25 cellular contexts compared by ENCODE assay signal in genomic region chr4:182107931-182108330, GRCh38.
DNase-seq lines count a peak whose midpoint lies in the region; ATAC-seq, FAIRE-seq and TF ChIP-seq lines count a peak whose summit lies in the region.
"Had no signal": no experiment of that assay in that cellular context is flagged by ENCODE, and none has a peak within 500 bp of the region (broad histone marks: within the 10 kb centered on the region; RNA-seq: fewer than 3 reads in every experiment).

No MANE protein-coding gene starts in this region.

- H3K9ac ChIP-seq in H9 (ENCODE audit: extremely low read depth, insufficient read length, low read length) (no peak overlapping the region), H1 (replicated peaks in 1 of 4; ENCODE audit: extremely low read depth in 1 of 4, low read depth in 3 of 4, low read length in 3 of 4) (no peak overlapping the region), neuronal stem cell (ENCODE audit: low read depth, low read length, poor library complexity) (no peak overlapping the region)
- H3K9ac ChIP-seq: BLaER1 treated with 17β-estradiol and CSF1 and Interleukin-3, amounts not matched to agents 10 nM and 100 nM had no signal

- TF ChIP-seq POLR2A in H1 (IDR thresholded peaks at IDR 0.05; ENCODE audit: control extremely low read depth in 1 of 2, low read depth in 2 of 2, low read length in 2 of 2), result no peak

- POLR2A ChIA-PET in H1 (lab: Charles Lee; ENCODE audit: partially characterized antibody), result no interaction called here
- POLR2A ChIA-PET in OCI-LY7 (lab: Charles Lee), result interaction anchor here (0.8 kb wide), 1 partner anchor 24 kb away, joined by 3 read pairs; no protein-coding TSS in a partner anchor

- no peak overlapping the region for H3K4me3 Mint-ChIP-seq in H9
- H3K4me3 Mint-ChIP-seq in nephron progenitor cell, result no peak overlapping the region
- H3K4me3 Mint-ChIP-seq: CD14-positive monocyte; CD4-positive, alpha-beta T cell; CD8-positive, alpha-beta memory T cell; GM23338 had no signal

- WGBS in H9 (ENCODE audit: extremely low coverage, insufficient read length, low lambda C conversion rate), result no CpG with 5 or more reads among the region's 8 CpGs
- WGBS in H1 (ENCODE audit: extremely low coverage in 1 of 2, insufficient coverage in 1 of 2, insufficient read length in 1 of 2, insufficient replicate concordance in 2 of 2, low coverage in 1 of 2, low lambda C conversion rate in 2 of 2, missing lambda C conversion rate in 1 of 2), 2 experiments, result 83% methylated on average over 8 of the region's 8 CpGs; no CpG with 5 or more reads in 1 of the 2 experiments
- WGBS in neuronal stem cell (ENCODE audit: extremely low coverage in 2 of 2, insufficient read length in 2 of 2, insufficient replicate concordance in 1 of 2), 2 donors, result no CpG with 5 or more reads among the region's 8 CpGs

- H3K18ac ChIP-seq in H9 (ENCODE audit: insufficient read length, low read depth, low read length) (no peak overlapping the region), H1 (ENCODE audit: extremely low read depth, low read length) (no peak overlapping the region), neuronal stem cell (ENCODE audit: low read length) (no peak overlapping the region)

- H3K56ac ChIP-seq in H9 (ENCODE audit: insufficient read length, low read depth, low read length) (no peak overlapping the region), H1 (replicated peaks; ENCODE audit: insufficient read length, low read depth, low read length) (no peak overlapping the region)

- H3K27ac Mint-ChIP-seq in H9, result no peak overlapping the region
- peak overlapping the region; percentile 63 for H3K27ac Mint-ChIP-seq in nephron progenitor cell
- H3K27ac Mint-ChIP-seq: CD14-positive monocyte; CD4-positive, alpha-beta T cell; CD8-positive, alpha-beta memory T cell; GM23338 had no signal

- H3K9me3 ChIP-seq in H9 (ENCODE audit: control insufficient read depth, low read depth, low read length) (no peaks in the 10 kb centered on the region), H1 (ENCODE audit: insufficient read depth in 2 of 2, low read depth in 1 of 2, low read length in 1 of 2) (no peaks in the 10 kb centered on the region), OCI-LY7 (ENCODE audit: low read length) (no peaks in the 10 kb centered on the region), neuronal stem cell (replicated peaks in 1 of 2; ENCODE audit: control insufficient read depth in 2 of 2, insufficient read depth in 1 of 2, low read depth in 1 of 2, low read length in 2 of 2) (no peaks in the 10 kb centered on the region)
- H3K9me3 ChIP-seq: A549; BE2C; BLaER1 treated with 17β-estradiol and CSF1 and Interleukin-3, amounts not matched to agents 10 nM and 100 nM had no signal

- H2BK12ac ChIP-seq in H9 (ENCODE audit: insufficient read length, low read depth, low read length) (no peak overlapping the region), H1 (ENCODE audit: low read depth, low read length) (no peak overlapping the region), neuronal stem cell (ENCODE audit: low read length) (no peak overlapping the region)

- H3T11ph ChIP-seq in H9 (ENCODE audit: low read length), result no peak overlapping the region

- H3K4me3 ChIP-seq in H1 (ENCODE audit: extremely low read depth in 1 of 4, insufficient read depth in 2 of 4, low read depth in 3 of 4, low read length in 4 of 4), result no peak overlapping the region
- no peak overlapping the region for H3K4me3 ChIP-seq in OCI-LY7 (ENCODE audit: low read depth, low read length, poor library complexity, severe bottlenecking)
- H3K4me3 ChIP-seq in neuronal stem cell (ENCODE audit: low read length in 2 of 2), result no peak overlapping the region
- H3K4me3 ChIP-seq: A549; BLaER1 treated with 17β-estradiol and CSF1 and Interleukin-3, amounts not matched to agents 10 nM and 100 nM; GM12878; GM23338 had no signal

- intact Hi-C loops in left cardiac atrium (cut with DNase I), result no loop called here
- intact Hi-C loops in OCI-LY7 (cut with micrococcal nuclease; ENCODE audit: unreplicated experiment), result no loop called here

- H3K27me3 Mint-ChIP-seq in H9 (ENCODE audit: low read depth), result no peaks in the 10 kb centered on the region
- H3K27me3 Mint-ChIP-seq in nephron progenitor cell (ENCODE audit: low read depth, poor library complexity), result peaks cover 7% of the 10 kb centered on the region
- H3K27me3 Mint-ChIP-seq: CD4-positive, alpha-beta T cell; CD8-positive, alpha-beta memory T cell had no signal

- H3K14ac ChIP-seq in H9 (ENCODE audit: insufficient read depth, low read length), result 0 out of 2 replicates have a peak overlapping the region, but pooled peaks have one; percentile 32
- H3K14ac ChIP-seq in H1 (ENCODE audit: insufficient read length), result no peak overlapping the region
- H3K14ac ChIP-seq in neuronal stem cell (ENCODE audit: low read length), result no peak overlapping the region

- H2AFZ ChIP-seq in H9 (ENCODE audit: low read length) (no peak overlapping the region), H1 (ENCODE audit: low read length) (0 out of 2 replicates have a peak overlapping the region, but pooled peaks have one; percentile 37), OCI-LY7 (ENCODE audit: low read length) (no peak overlapping the region), neuronal stem cell (ENCODE audit: low read length) (no peak overlapping the region)

- H3K27me3 ChIP-seq in H9 (ENCODE audit: insufficient read depth, low read length), result no peaks in the 10 kb centered on the region
- no peaks in the 10 kb centered on the region for H3K27me3 ChIP-seq in H1 (replicated peaks in 1 of 4; ENCODE audit: control insufficient read depth in 3 of 4, extremely low read depth in 1 of 4, insufficient read depth in 3 of 4, low read length in 3 of 4)
- no peaks in the 10 kb centered on the region for H3K27me3 ChIP-seq in neuronal stem cell (ENCODE audit: control insufficient read depth in 3 of 3, insufficient read depth in 3 of 3, low read depth in 1 of 3, low read length in 3 of 3)
- H3K27me3 ChIP-seq: BE2C; BLaER1 treated with 17β-estradiol and CSF1 and Interleukin-3, amounts not matched to agents 10 nM and 100 nM had no signal

- H3K79me1 ChIP-seq in H9 (ENCODE audit: insufficient read depth, low read depth, low read length, poor library complexity, severe bottlenecking) (no peaks in the 10 kb centered on the region), H1 (ENCODE audit: low read depth, low read length) (no peaks in the 10 kb centered on the region), neuronal stem cell (ENCODE audit: low read depth, low read length) (no peaks in the 10 kb centered on the region)

- no peak overlapping the region for H3K4me2 ChIP-seq in H9 (ENCODE audit: insufficient read depth, insufficient read length, low read length)
- no peak overlapping the region for H3K4me2 ChIP-seq in H1 (ENCODE audit: insufficient read depth in 1 of 2, low read depth in 2 of 2, low read length in 2 of 2)
- H3K4me2 ChIP-seq in OCI-LY7 (ENCODE audit: low read length), result no peak overlapping the region
- no peak overlapping the region for H3K4me2 ChIP-seq in neuronal stem cell (ENCODE audit: insufficient read depth, low read length, poor library complexity, severe bottlenecking)
- H3K4me2 ChIP-seq: A549; BLaER1 treated with 17β-estradiol and CSF1 and Interleukin-3, amounts not matched to agents 10 nM and 100 nM; GM23338 had no signal

- CTCF ChIA-PET in H1 (lab: Charles Lee; ENCODE audit: partially characterized antibody), result no interaction called here
- CTCF ChIA-PET in OCI-LY7 (lab: Charles Lee; ENCODE audit: unreplicated experiment), result interaction anchor here (0.5 kb wide), 1 partner anchor 35 kb away, joined by 4 read pairs; no protein-coding TSS in a partner anchor

- FAIRE-seq in H1 (lab: Jason Lieb, UNC), result no peak
- FAIRE-seq: A549, D721Med, GM12878, GM19239, H54 had no signal

- H3K9me3 Mint-ChIP-seq in H9 (no peaks in the 10 kb centered on the region), nephron progenitor cell (no peaks in the 10 kb centered on the region)
- H3K9me3 Mint-ChIP-seq: CD4-positive, alpha-beta T cell; GM23338 had no signal

- H3K4ac ChIP-seq in H9 (ENCODE audit: low read depth, low read length) (no peak overlapping the region), H1 (replicated peaks; ENCODE audit: insufficient read length, low read depth, low read length) (no peak overlapping the region), neuronal stem cell (ENCODE audit: low read length) (no peak overlapping the region)

- H3K36me3 ChIP-seq in H1 (ENCODE audit: control insufficient read depth in 2 of 4, insufficient read depth in 4 of 4, low read length in 3 of 4) (no peaks in the 10 kb centered on the region), OCI-LY7 (ENCODE audit: insufficient read depth, low read length) (no peaks in the 10 kb centered on the region), neuronal stem cell (replicated peaks in 1 of 2; ENCODE audit: control insufficient read depth in 2 of 2, insufficient read depth in 2 of 2, low read length in 2 of 2) (no peaks in the 10 kb centered on the region)
- H3K36me3 ChIP-seq: BE2C; BLaER1 treated with 17β-estradiol and CSF1 and Interleukin-3, amounts not matched to agents 10 nM and 100 nM had no signal

- no peak overlapping the region for H2BK120ac ChIP-seq in H9 (ENCODE audit: low read depth, low read length, poor library complexity, severe bottlenecking)
- no peak overlapping the region for H2BK120ac ChIP-seq in H1 (replicated peaks; ENCODE audit: low read depth, low read length)
- H2BK120ac ChIP-seq in neuronal stem cell (ENCODE audit: low read depth, low read length), result no peak overlapping the region

- TF ChIP-seq CTCF in H9 (conservative IDR thresholded peaks at IDR 0.05) (no peak), H1 (IDR thresholded peaks at IDR 0.05; ENCODE audit: control extremely low read depth in 1 of 3, insufficient read depth in 1 of 3, low read depth in 1 of 3, low read length in 3 of 3) (no peak), nephron progenitor cell (IDR thresholded peaks at IDR 0.05) (no peak), OCI-LY7 (conservative IDR thresholded peaks at IDR 0.05; ENCODE audit: low read length) (no peak)

- no TSS peak for BruUV-seq in OCI-LY7 (replicated peaks; lab: Mats Ljungman, UMichigan)

- H2BK5ac ChIP-seq in H9 (ENCODE audit: insufficient read length, low read length), result no peak overlapping the region
- H2BK5ac ChIP-seq in H1 (ENCODE audit: low read depth, low read length), result no peak overlapping the region
- no peak overlapping the region for H2BK5ac ChIP-seq in neuronal stem cell (ENCODE audit: low read length)

- H3K27ac ChIP-seq in H9 (ENCODE audit: insufficient read length, low read depth, low read length) (no peak overlapping the region), H1 (ENCODE audit: low read depth, low read length) (no peak overlapping the region), OCI-LY7 (ENCODE audit: low read depth, low read length, poor library complexity, severe bottlenecking) (no peak overlapping the region), neuronal stem cell (replicated peaks; ENCODE audit: low read length) (no peak overlapping the region)
- H3K27ac ChIP-seq: 22Rv1; A549; BLaER1 treated with 17β-estradiol and CSF1 and Interleukin-3, amounts not matched to agents 10 nM and 100 nM had no signal

- no peak for TF ChIP-seq RAD21 in H1 (IDR thresholded peaks at IDR 0.05 in 1 of 2, conservative IDR thresholded peaks at IDR 0.05 in 1 of 2; ENCODE audit: low read depth in 2 of 2, low read length in 2 of 2)

- ATAC-seq in left cardiac atrium, result no peak
- ATAC-seq: A549, GM12878, GM23338 had no signal

- H3K9me2 ChIP-seq in OCI-LY7 (ENCODE audit: insufficient read depth, low read length), result no peaks in the 10 kb centered on the region

- H3K79me2 ChIP-seq in H9 (ENCODE audit: insufficient read depth, low read length) (no peaks in the 10 kb centered on the region), H1 (ENCODE audit: control insufficient read depth in 1 of 2, insufficient read depth in 2 of 2, low read length in 2 of 2) (no peaks in the 10 kb centered on the region), OCI-LY7 (ENCODE audit: insufficient read depth, low read depth, low read length) (no peaks in the 10 kb centered on the region)

- H4K91ac ChIP-seq in H9 (ENCODE audit: insufficient read length, low read depth, low read length), result no peak overlapping the region
- H4K91ac ChIP-seq in H1 (replicated peaks; ENCODE audit: insufficient read length, low read length), result no peak overlapping the region
- H4K91ac ChIP-seq in neuronal stem cell (ENCODE audit: low read depth, low read length, poor library complexity), result no peak overlapping the region

- H3K23me2 ChIP-seq in H9 (ENCODE audit: insufficient read length, low read depth, low read length, poor library complexity, severe bottlenecking) (no peaks in the 10 kb centered on the region), H1 (ENCODE audit: low read depth, low read length) (no peaks in the 10 kb centered on the region)

- no peak for TF ChIP-seq EP300 in H1 (IDR thresholded peaks at IDR 0.05; ENCODE audit: borderline replicate concordance in 1 of 2, low read depth in 2 of 2, low read length in 2 of 2)

- H2AK5ac ChIP-seq in H9 (ENCODE audit: insufficient read length, low read length) (no peak overlapping the region), H1 (ENCODE audit: low read depth, low read length) (no peak overlapping the region), neuronal stem cell (ENCODE audit: low read depth, low read length) (no peak overlapping the region)

- H2BK15ac ChIP-seq in H9 (ENCODE audit: low read depth, low read length) (no peak overlapping the region), H1 (ENCODE audit: low read length) (no peak overlapping the region), neuronal stem cell (ENCODE audit: low read length) (no peak overlapping the region)

- H4K5ac ChIP-seq in H9 (ENCODE audit: insufficient read length, low read depth, low read length), result no peak overlapping the region
- H4K5ac ChIP-seq in H1 (ENCODE audit: insufficient read length, low read depth, low read length), result no peak overlapping the region

- DNase-seq in H9 (no peak), H1 (ENCODE audit: low read depth in 1 of 2, low spot score in 2 of 2) (no peak), nephron progenitor cell (no peak), left cardiac atrium (no peak), OCI-LY7 (ENCODE audit: low spot score) (no peak), neuronal stem cell (ENCODE audit: low spot score) (no peak)
- DNase-seq: ACHN; AML-193; BE2C; CD4-positive, alpha-beta T cell; CD8-positive, alpha-beta memory T cell; DMS 273 treated with DMSO at 0.1 percent for 48 hours; DMS79; EL; GDM1; HCEC 1CT had no signal

- no peaks in the 10 kb centered on the region for H4K20me1 ChIP-seq in H9 (ENCODE audit: control insufficient read depth, insufficient read depth, insufficient read length)
- no peaks in the 10 kb centered on the region for H4K20me1 ChIP-seq in H1 (replicated peaks in 1 of 2; ENCODE audit: control insufficient read depth in 1 of 2, insufficient read depth in 2 of 2, low read length in 2 of 2)
- H4K20me1 ChIP-seq in OCI-LY7 (ENCODE audit: insufficient read depth, low read length), result no peaks in the 10 kb centered on the region
- H4K20me1 ChIP-seq: BLaER1 treated with 17β-estradiol and CSF1 and Interleukin-3, amounts not matched to agents 10 nM and 100 nM had no signal

- H3K23ac ChIP-seq in H9 (ENCODE audit: insufficient read length, low read depth, low read length) (no peak overlapping the region), H1 (ENCODE audit: insufficient read length) (no peak overlapping the region), neuronal stem cell (ENCODE audit: low read depth, low read length, poor library complexity) (no peak overlapping the region)

- H2BK20ac ChIP-seq in H9 (ENCODE audit: low read depth, low read length, poor library complexity, severe bottlenecking), result no peak overlapping the region
- H2BK20ac ChIP-seq in H1 (ENCODE audit: low read length), result no peak overlapping the region

- no peaks in the 10 kb centered on the region for H3K36me3 Mint-ChIP-seq in H9 (ENCODE audit: insufficient read depth in 1 of 3, low read depth in 3 of 3)
- H3K36me3 Mint-ChIP-seq in nephron progenitor cell (ENCODE audit: low read depth), result no peaks in the 10 kb centered on the region
- H3K36me3 Mint-ChIP-seq: CD14-positive monocyte; CD8-positive, alpha-beta memory T cell had no signal

- H3K4me1 ChIP-seq in H9 (ENCODE audit: insufficient read depth, low read length), result no peaks in the 10 kb centered on the region
- peaks cover 0 to 2% (median 0%) of the 10 kb centered on the region in 4 experiments; a peak in 2 of 7 replicates for H3K4me1 ChIP-seq in H1 (replicated peaks in 1 of 4; ENCODE audit: control insufficient read depth in 3 of 4, insufficient read depth in 4 of 4, low read length in 3 of 4)
- H3K4me1 ChIP-seq in OCI-LY7 (ENCODE audit: insufficient read depth, low read length, poor library complexity, severe bottlenecking), result no peaks in the 10 kb centered on the region
- no peaks in the 10 kb centered on the region for H3K4me1 ChIP-seq in neuronal stem cell (ENCODE audit: control insufficient read depth in 2 of 2, insufficient read depth in 1 of 2, low read depth in 1 of 2, low read length in 2 of 2)
- H3K4me1 ChIP-seq: A549; BE2C; BLaER1 treated with 17β-estradiol and CSF1 and Interleukin-3, amounts not matched to agents 10 nM and 100 nM had no signal

- no peak overlapping the region for H4K8ac ChIP-seq in H9 (replicated peaks; ENCODE audit: insufficient read length, low read depth, low read length)
- no peak overlapping the region for H4K8ac ChIP-seq in H1 (ENCODE audit: extremely low read depth, insufficient read depth, low read length)
- H4K8ac ChIP-seq in neuronal stem cell (ENCODE audit: low read depth, low read length), result no peak overlapping the region

- H3K4me1 Mint-ChIP-seq in H9 (peaks cover 10 to 20% of the 10 kb centered on the region in 2 experiments; a peak in 3 of 4 replicates), nephron progenitor cell (peaks cover 28% of the 10 kb centered on the region)
- H3K4me1 Mint-ChIP-seq: CD14-positive monocyte; CD8-positive, alpha-beta memory T cell had no signal
